In the genomic region with DNA sequence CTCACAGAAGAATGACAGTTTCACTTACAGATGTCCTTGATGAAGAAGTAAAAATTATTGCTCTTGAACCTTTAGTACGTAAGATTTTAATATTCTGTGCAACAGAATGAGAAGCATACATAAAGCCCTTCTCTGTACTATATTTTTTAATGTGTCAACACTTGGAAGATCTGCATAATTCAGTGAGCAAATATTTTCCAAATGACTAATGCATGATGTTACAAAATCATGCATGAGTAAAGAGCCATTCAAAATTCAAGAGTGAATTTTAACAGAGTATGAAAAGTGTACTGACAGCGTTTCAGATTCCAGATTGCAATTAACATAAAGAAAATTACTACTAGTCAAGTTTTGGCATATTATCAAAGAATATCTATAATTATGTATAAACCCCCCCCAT, we compare ENCODE assay signal across 17 cellular contexts.
DNase-seq lines count a peak whose midpoint lies in the region; ATAC-seq and TF ChIP-seq lines count a peak whose summit lies in the region.
"Had no signal": no experiment of that assay in that cellular context is flagged by ENCODE, and none has a peak within 500 bp of the region (broad histone marks: within the 10 kb centered on the region; RNA-seq: fewer than 3 reads in every experiment).

No MANE protein-coding gene starts in this region.

- DNase-seq in Caki2 (ENCODE audit: low read depth) = peak; percentile 44
- peak; percentile 50 for DNase-seq in LHCN-M2 (ENCODE audit: low read depth)
- DNase-seq in cardiac fibroblast (ENCODE audit: low read depth in 2 of 2) = peak; percentile 54 to 83
- DNase-seq in lung (ENCODE audit: low spot score) = no peak
- DNase-seq in NCI-H2029 (lab: John Stamatoyannopoulos, UW) = no peak
- DNase-seq in GM19240 (ENCODE audit: insufficient read length, low spot score) = no peak
- no peak for DNase-seq in occipital lobe (lab: John Stamatoyannopoulos, UW)
- DNase-seq: activated CD4-positive, alpha-beta T cell treated with anti-CD3 and anti-CD28 coated beads, Interleukin-2, amount 10 ng/mL, durations not matched to agents 24 days and 14 days; activated gamma-delta T cell; CD8-positive, alpha-beta memory T cell; NCI-H2171; nephron progenitor cell; OCI-M1; T-helper 1 cell; tibial artery had no signal

- WGBS in lung, 2 donors = 71 to 89% methylated on average over 2 of the region's 2 CpGs

- H3K4me1 ChIP-seq in lung (ENCODE audit: control insufficient read depth in 2 of 2, insufficient read depth in 2 of 2, low read length in 2 of 2) = peaks cover 0 to 11% of the 10 kb centered on the region in 2 donors

- in situ Hi-C loops in Caki2 (cut with HindIII; ENCODE audit: low pct_unique_long_range_greater_than_20kb, low sequenced_read_pairs) = no loop called here

- H3K4me3 ChIP-seq in cardiac fibroblast (replicated peaks in 1 of 2; ENCODE audit: low read depth in 2 of 2, low read length in 2 of 2) (no peak overlapping the region), lung (no peak overlapping the region)
- H3K4me3 ChIP-seq: skin epidermis, tibial artery had no signal

- H3K36me3 ChIP-seq in lung (ENCODE audit: control insufficient read depth in 2 of 2, insufficient read depth in 2 of 2, low read length in 2 of 2) = no peaks in the 10 kb centered on the region
- H3K36me3 ChIP-seq: tibial artery had no signal

- ATAC-seq in lung (ENCODE audit: insufficient read depth, low FRiP score) = peak; percentile 62
- ATAC-seq in HG02885 (IDR thresholded peaks at IDR 0.05; ENCODE audit: poor library complexity, unreplicated experiment) = no peak

- TF ChIP-seq CTCF in cardiac fibroblast (IDR thresholded peaks at IDR 0.05; ENCODE audit: low read depth, low read length) (no peak), lung (IDR thresholded peaks at IDR 0.05; ENCODE audit: control extremely low read depth, extremely low read depth) (no peak)

- H3K27ac ChIP-seq in lung (ENCODE audit: low read depth in 1 of 2, low read length in 1 of 2) = peak overlapping the region in 1 of 2 donors; percentile 70
- H3K27ac ChIP-seq: skin epidermis had no signal

- no peaks in the 10 kb centered on the region for H3K27me3 ChIP-seq in lung (ENCODE audit: control insufficient read depth, insufficient read depth)
- H3K27me3 ChIP-seq: tibial artery had no signal

- H3K9me3 ChIP-seq in lung (ENCODE audit: control insufficient read depth in 2 of 2, insufficient read depth in 1 of 2, low read length in 1 of 2) = no peaks in the 10 kb centered on the region
- H3K9me3 ChIP-seq: tibial artery had no signal

Comparison
In these comparisons a context has a peak if more than half of its experiments do, and no peak if none do; other contexts are left out.
1. DNase-seq: peak in Caki2 (single experiment), LHCN-M2 (single experiment) and cardiac fibroblast (2 of 2); none in lung (single experiment), NCI-H2029 (single experiment), GM19240 (single experiment) and occipital lobe (single experiment).